Comparison of ENCODE assay signal across 10 cellular contexts in the genomic region with DNA sequence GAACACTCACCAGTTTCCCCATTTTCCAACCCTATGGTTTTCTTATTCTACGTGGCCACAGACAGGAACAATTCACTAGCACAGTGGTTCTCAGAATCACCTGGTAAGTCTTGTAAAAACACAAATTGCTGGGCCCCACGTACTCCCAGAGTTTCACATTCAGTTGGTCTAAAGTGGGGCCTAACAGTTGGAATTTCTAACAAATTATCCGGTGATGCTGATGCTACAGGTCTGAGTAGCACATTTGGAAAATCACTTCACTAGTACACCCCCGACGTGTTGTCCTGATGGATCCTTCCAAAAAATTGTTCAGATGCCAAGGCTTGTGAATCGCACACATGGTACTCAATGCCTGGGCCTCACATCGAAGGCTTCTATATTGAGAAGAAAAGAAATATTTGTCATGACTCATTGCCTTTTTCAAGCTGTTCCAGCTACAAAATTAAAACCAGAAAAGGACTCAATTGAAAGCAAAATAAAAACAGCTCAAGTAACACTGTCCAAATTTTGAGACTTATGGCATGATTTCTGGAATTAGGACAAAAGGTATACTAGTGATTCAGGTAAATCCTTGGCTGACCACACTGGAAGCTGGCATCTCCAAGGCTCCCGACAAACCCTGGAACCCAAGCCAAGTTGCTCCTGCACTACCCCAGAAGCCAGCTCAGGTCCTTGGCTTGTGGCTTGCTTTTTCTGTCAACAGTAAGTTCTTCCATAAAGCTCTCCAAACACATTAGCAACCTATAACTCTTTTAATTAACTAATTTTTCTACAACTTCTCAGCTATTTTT. TPM values are rescaled to one million over a fixed set of nuclear protein-coding genes. Genes with fewer than 3 reads are reported as not detected.
A peak's percentile ranks its signal among the peaks of the same experiment; 100 is the strongest.
DNase-seq lines count a peak whose midpoint lies in the region; TF ChIP-seq lines count a peak whose summit lies in the region.
"Had no signal": no experiment of that assay in that cellular context is flagged by ENCODE, and none has a peak within 500 bp of the region (broad histone marks: within the 10 kb centered on the region; RNA-seq: fewer than 3 reads in every experiment).

No MANE protein-coding gene starts in this region.

- 86% methylated on average over 8 of the region's 8 CpGs for WGBS in liver

- H3K9me3 ChIP-seq in liver (ENCODE audit: control insufficient read depth in 4 of 4, low read length in 3 of 4): no peaks in the 10 kb centered on the region

- no peaks in the 10 kb centered on the region for H3K9me3 Mint-ChIP-seq in nephron progenitor cell

- H3K27me3 ChIP-seq in HL-60 (ENCODE audit: insufficient read depth, poor library complexity, severe bottlenecking) (no peaks in the 10 kb centered on the region), liver (ENCODE audit: control insufficient read depth in 4 of 4, insufficient read depth in 4 of 4, low read length in 3 of 4) (no peaks in the 10 kb centered on the region)

- H3K4me3 Mint-ChIP-seq in nephron progenitor cell: no peak overlapping the region

- H3K4me3 ChIP-seq in HL-60 (replicated peaks; ENCODE audit: insufficient read depth, low read length) (no peak overlapping the region), liver (ENCODE audit: low read depth in 1 of 3, low read length in 3 of 3) (no peak overlapping the region)

- H3K27me3 Mint-ChIP-seq in nephron progenitor cell (ENCODE audit: low read depth, poor library complexity): peaks cover 2% of the 10 kb centered on the region

- H3K4me1 Mint-ChIP-seq in nephron progenitor cell: peaks cover 24% of the 10 kb centered on the region

- no peak overlapping the region for H3K27ac Mint-ChIP-seq in nephron progenitor cell

- no peaks in the 10 kb centered on the region for H3K36me3 ChIP-seq in liver (ENCODE audit: control insufficient read depth in 4 of 4, insufficient read depth in 3 of 4, low read depth in 1 of 4, low read length in 3 of 4)

- H3K27ac ChIP-seq in HL-60 (replicated peaks): peak overlapping the region; percentile 99
- H3K27ac ChIP-seq in liver (ENCODE audit: low read depth in 1 of 2, low read length in 2 of 2): peak overlapping the region; percentile 4 to 37

- TF ChIP-seq RAD21 in liver (IDR thresholded peaks at IDR 0.05): no peak

- DNase-seq in ACHN (peak; percentile 73), HL-60 (ENCODE audit: low read depth in 1 of 2, low spot score in 1 of 2) (peak in 1 of 2 experiments; percentile 20), astrocyte of the hippocampus (ENCODE audit: low read depth, low spot score) (peak; percentile 92), nephron progenitor cell (no peak), NCI-H2196 (lab: John Stamatoyannopoulos, UW; ENCODE audit: unreplicated experiment) (no peak), COR-L47 (lab: John Stamatoyannopoulos, UW) (no peak)
- no peak for DNase-seq in stimulated activated CD4-positive, alpha-beta T cell treated with anti-CD3 and anti-CD28 coated beads, Interleukin-4, amount 100 ng/mL, for 24 hours
- DNase-seq: NCI-H1417 treated with DMSO at 0.1 percent for 48 hours; stimulated activated naive CD4-positive, alpha-beta T cell had no signal

- H3K36me3 Mint-ChIP-seq in nephron progenitor cell (ENCODE audit: low read depth): no peaks in the 10 kb centered on the region

- no peak for TF ChIP-seq CTCF in HL-60 (IDR thresholded peaks at IDR 0.05; ENCODE audit: insufficient read depth, low read length)
- no peak for TF ChIP-seq CTCF in liver (IDR thresholded peaks at IDR 0.05; ENCODE audit: low read depth, low read length, missing input control)
- no peak for TF ChIP-seq CTCF in nephron progenitor cell (IDR thresholded peaks at IDR 0.05)

- H3K9ac ChIP-seq in liver (ENCODE audit: low read depth in 1 of 2, low read length in 2 of 2): no peak overlapping the region

- no peaks in the 10 kb centered on the region for H3K4me1 ChIP-seq in liver (ENCODE audit: control insufficient read depth in 4 of 4, insufficient read depth in 4 of 4, low read length in 3 of 4)

- in situ Hi-C loops in ACHN (cut with HindIII; ENCODE audit: low pct_ligation_motif_present, low pct_unique_long_range_greater_than_20kb, low sequenced_read_pairs): no loop called here

TF ChIP-seq in liver, 16 proteins besides CTCF, POLR2A, EP300 and RAD21:
- TF ChIP-seq ATF3 (IDR thresholded peaks at IDR 0.05) (no peak), REST (IDR thresholded peaks at IDR 0.05) (no peak), ZBTB33 (IDR thresholded peaks at IDR 0.05) (no peak), FOXA2 (IDR thresholded peaks at IDR 0.05) (no peak), FOXA1 (IDR thresholded peaks at IDR 0.05) (no peak), GABPA (IDR thresholded peaks at IDR 0.05 in 1 of 2, conservative IDR thresholded peaks at IDR 0.05 in 1 of 2) (no peak), HNF4G (IDR thresholded peaks at IDR 0.05) (no peak), EGR1 (IDR thresholded peaks at IDR 0.05; ENCODE audit: low read depth in 2 of 2) (no peak), RXRA (IDR thresholded peaks at IDR 0.05) (no peak), MAX (IDR thresholded peaks at IDR 0.05) (no peak), JUND (IDR thresholded peaks at IDR 0.05) (no peak), HNF4A (conservative IDR thresholded peaks at IDR 0.05) (no peak), YY1 (IDR thresholded peaks at IDR 0.05) (no peak), TAF1 (conservative IDR thresholded peaks at IDR 0.05) (no peak), SP1 (IDR thresholded peaks at IDR 0.05) (no peak)

RNA-seq across cellular contexts. Expression of gene VIM, which starts 12.9 kb away (rescaled TPM):
- 100 to 1,000 TPM in 1 of 2 donors, 10 to 100 TPM in 1; 78.1 to 212 TPM for total RNA-seq in liver
- 100 to 1,000 TPM in 1 of 2 donors, 10 to 100 TPM in 1; 42.5 to 123 TPM for polyA plus RNA-seq in liver

RNA-seq across cellular contexts. Expression of gene TRDMT1, which starts 13.7 kb away (rescaled TPM):
- 1 to 10 TPM; 1.7 to 2.4 TPM for total RNA-seq in liver
- polyA plus RNA-seq in liver: under 1 TPM; 0.38 to 0.43 TPM

Comparison
In these comparisons a context has a peak if more than half of its experiments do, and no peak if none do; other contexts are left out.
1. DNase-seq: peak in ACHN (single experiment) and astrocyte of the hippocampus (single experiment); none in nephron progenitor cell (single experiment), NCI-H2196 (single experiment), stimulated activated CD4-positive, alpha-beta T cell treated with anti-CD3 and anti-CD28 coated beads, Interleukin-4, amount 100 ng/mL, for 24 hours (single experiment) and COR-L47 (single experiment).